Comparison of ENCODE assay signal across 8 cellular contexts in genomic region chr2:70029814-70030409, GRCh38. TPM values are rescaled to one million over a fixed set of nuclear protein-coding genes. Genes with fewer than 3 reads are reported as not detected.
DNase-seq lines count a peak whose midpoint lies in the region; ATAC-seq and TF ChIP-seq lines count a peak whose summit lies in the region.

No MANE protein-coding gene starts in this region.

- WGBS in heart left ventricle, 4 donors, result 8 to 28% (median 14%) methylated on average over 3 of the region's 3 CpGs

- H3K27ac Mint-ChIP-seq in T-helper 17 cell, result peak overlapping the region; percentile 2
- peak overlapping the region in 1 of 7 donors; percentile 7 for H3K27ac Mint-ChIP-seq in CD4-positive, alpha-beta memory T cell

- CTCF ChIA-PET in CD4-positive, alpha-beta memory T cell (lab: Charles Lee; ENCODE audit: partially characterized antibody), result interaction anchor here (1.0 to 1.7 kb wide), 2 partner anchors 11 to 41 kb away, joined by 3 to 4 read pairs; no protein-coding TSS in a partner anchor

- H3K27ac ChIP-seq in heart left ventricle, result peak overlapping the region; percentile 63 to 92 (median 77)
- H3K27ac ChIP-seq in CD4-positive, alpha-beta memory T cell (ENCODE audit: low read depth, low read length), result no peak overlapping the region

- H3K4me1 Mint-ChIP-seq in T-helper 17 cell, result no peaks in the 10 kb centered on the region
- peaks cover 0 to 10% (median 3%) of the 10 kb centered on the region in 4 donors for H3K4me1 Mint-ChIP-seq in CD4-positive, alpha-beta memory T cell

- H3K4me3 ChIP-seq in heart left ventricle, result peak overlapping the region in 2 of 12 donors; percentile 7 to 8
- H3K4me3 ChIP-seq in CD4-positive, alpha-beta memory T cell (ENCODE audit: low read length in 2 of 2), result no peak overlapping the region

- peaks cover 6% of the 10 kb centered on the region for H3K36me3 Mint-ChIP-seq in T-helper 17 cell (ENCODE audit: low read depth)
- H3K36me3 Mint-ChIP-seq in CD4-positive, alpha-beta memory T cell, result peaks cover 32 to 37% of the 10 kb centered on the region in 2 donors

- H3K9me3 ChIP-seq in T-helper 17 cell (ENCODE audit: control insufficient read depth, low read length, poor library complexity, severe bottlenecking), result no peaks in the 10 kb centered on the region
- H3K9me3 ChIP-seq in heart left ventricle, result no peaks in the 10 kb centered on the region
- no peaks in the 10 kb centered on the region for H3K9me3 ChIP-seq in CD4-positive, alpha-beta memory T cell (ENCODE audit: control insufficient read depth in 1 of 2, low read length in 2 of 2)

- DNase-seq in ELF-1 (ENCODE audit: low read depth, low spot score) (peak; percentile 87), T-helper 17 cell (no peak), heart left ventricle (peak in 4 of 5 donors; percentile 72 to 84 (median 80)), posterior cingulate gyrus (peak in 8 of 10 donors; percentile 25 to 91 (median 39)), SW480 (ENCODE audit: low spot score) (no peak)
- DNase-seq in CD4-positive, alpha-beta memory T cell, result no peak
- DNase-seq in effector CD8-positive, alpha-beta T cell (lab: John Stamatoyannopoulos, UW), result no peak

- H3K36me3 ChIP-seq in heart left ventricle, result peaks cover 0 to 4% (median 0%) of the 10 kb centered on the region in 9 donors
- H3K36me3 ChIP-seq in CD4-positive, alpha-beta memory T cell (ENCODE audit: insufficient read depth, low read length), result no peaks in the 10 kb centered on the region

- no peaks in the 10 kb centered on the region for H3K9me3 Mint-ChIP-seq in CD4-positive, alpha-beta memory T cell

- POLR2A ChIA-PET in CD4-positive, alpha-beta memory T cell (lab: Charles Lee; ENCODE audit: partially characterized antibody), result no interaction called here

- ATAC-seq in T-helper 17 cell, result peak; percentile 39
- peak; percentile 85 to 96 (median 90) for ATAC-seq in heart left ventricle
- ATAC-seq in GM19324 (IDR thresholded peaks at IDR 0.05; ENCODE audit: low FRiP score, unreplicated experiment), result no peak

- no peaks in the 10 kb centered on the region for H3K27me3 Mint-ChIP-seq in T-helper 17 cell
- H3K27me3 Mint-ChIP-seq in CD4-positive, alpha-beta memory T cell, result no peaks in the 10 kb centered on the region

- intact Hi-C loops in heart left ventricle (cut with DNase I) (no loop called here), posterior cingulate gyrus (cut with DNase I) (loop anchor here (5.0 kb wide), 1 partner anchor 42 kb away; no protein-coding TSS in a partner anchor)
- intact Hi-C loops in CD4-positive, alpha-beta memory T cell (cut with micrococcal nuclease), result no loop called here

- peaks cover 0 to 37% (median 23%) of the 10 kb centered on the region in 12 donors for H3K4me1 ChIP-seq in heart left ventricle
- H3K4me1 ChIP-seq in CD4-positive, alpha-beta memory T cell (ENCODE audit: insufficient read depth, low read length), result no peaks in the 10 kb centered on the region

- no peak overlapping the region for H3K4me3 Mint-ChIP-seq in T-helper 17 cell
- H3K4me3 Mint-ChIP-seq in CD4-positive, alpha-beta memory T cell, result no peak overlapping the region

- TF ChIP-seq POLR2A in heart left ventricle (IDR thresholded peaks at IDR 0.05), result no peak

- H3K27me3 ChIP-seq in heart left ventricle, result no peaks in the 10 kb centered on the region
- H3K27me3 ChIP-seq in CD4-positive, alpha-beta memory T cell (ENCODE audit: insufficient read depth, low read length), result no peaks in the 10 kb centered on the region

- TF ChIP-seq CTCF in heart left ventricle (IDR thresholded peaks at IDR 0.05), result no peak

RNA-seq across cellular contexts. Expression of gene PCBP1, which starts 57.4 kb away (rescaled TPM):
- total RNA-seq in T-helper 17 cell (100 to 1,000 TPM; 334 to 345 TPM), heart left ventricle (100 to 1,000 TPM; 106 to 274 (median 199) TPM)
- polyA plus RNA-seq in heart left ventricle, result 100 to 1,000 TPM; 212 to 296 TPM
- total RNA-seq in CD4-positive, alpha-beta memory T cell, result 100 to 1,000 TPM; 372 to 383 TPM
- 100 to 1,000 TPM; 116 to 153 TPM for polyA plus RNA-seq in CD4-positive, alpha-beta memory T cell

Comparison
In these comparisons a context has a peak if more than half of its experiments do, and no peak if none do; other contexts are left out.
1. DNase-seq: peak in ELF-1 (single experiment), heart left ventricle (4 of 5) and posterior cingulate gyrus (8 of 10); none in T-helper 17 cell (0 of 3), SW480 (single experiment), CD4-positive, alpha-beta memory T cell (0 of 5) and effector CD8-positive, alpha-beta T cell (single experiment).